ENCODE assay signal across 8 cellular contexts in genomic region chr1:20483833-20484525, GRCh38.
DNase-seq lines count a peak whose midpoint lies in the region; ATAC-seq lines count a peak whose summit lies in the region.

No MANE protein-coding gene starts in this region.

- in situ Hi-C loops in T47D (cut with HindIII; ENCODE audit: low pct_unique_long_range_greater_than_20kb, low sequenced_read_pairs), result no loop called here

- H3K4me1 Mint-ChIP-seq in stimulated activated memory B cell treated with anti-CD40 and anti-IgM and Interleukin-4, amounts not matched to agents 10 μg/mL and 1 μg/mL and 100 μg/mL, for 72 hours, result peaks cover 24% of the 10 kb centered on the region

- no peak overlapping the region for H3K27ac Mint-ChIP-seq in stimulated activated memory B cell treated with anti-CD40 and anti-IgM and Interleukin-4, amounts not matched to agents 10 μg/mL and 1 μg/mL and 100 μg/mL, for 72 hours

- H3K4me3 Mint-ChIP-seq in stimulated activated memory B cell treated with anti-CD40 and anti-IgM and Interleukin-4, amounts not matched to agents 10 μg/mL and 1 μg/mL and 100 μg/mL, for 72 hours, result peak overlapping the region; percentile 70

- no peaks in the 10 kb centered on the region for H3K36me3 Mint-ChIP-seq in stimulated activated memory B cell treated with anti-CD40 and anti-IgM and Interleukin-4, amounts not matched to agents 10 μg/mL and 1 μg/mL and 100 μg/mL, for 72 hours

- DNase-seq in C1 segment of cervical spinal cord (lab: John Stamatoyannopoulos, UW) (peak in 9 of 14 donors; percentile 18 to 78 (median 57)), HuH-7.5 (ENCODE audit: low spot score) (peak; percentile 49), T47D (ENCODE audit: low read depth in 1 of 2, low spot score in 1 of 2) (peak; percentile 25 to 26), kidney glomerular epithelial cell (lab: John Stamatoyannopoulos, UW) (peak; percentile 19)

- no peaks in the 10 kb centered on the region for H3K9me3 Mint-ChIP-seq in stimulated activated memory B cell treated with anti-CD40 and anti-IgM and Interleukin-4, amounts not matched to agents 10 μg/mL and 1 μg/mL and 100 μg/mL, for 72 hours

- no peak for ATAC-seq in stimulated activated memory B cell treated with anti-CD40 and anti-IgM and Interleukin-4, amounts not matched to agents 10 μg/mL and 1 μg/mL and 100 μg/mL, for 72 hours
- no peak for ATAC-seq in HG03039 (IDR thresholded peaks at IDR 0.05; ENCODE audit: unreplicated experiment)
- ATAC-seq in GM21619 (IDR thresholded peaks at IDR 0.05; ENCODE audit: unreplicated experiment), result no peak
- ATAC-seq in GM18502 (IDR thresholded peaks at IDR 0.05; ENCODE audit: poor library complexity, unreplicated experiment), result no peak

- peaks cover 86% of the 10 kb centered on the region for H3K27me3 Mint-ChIP-seq in stimulated activated memory B cell treated with anti-CD40 and anti-IgM and Interleukin-4, amounts not matched to agents 10 μg/mL and 1 μg/mL and 100 μg/mL, for 72 hours
